23 cellular contexts compared by ENCODE assay signal in the genomic region with DNA sequence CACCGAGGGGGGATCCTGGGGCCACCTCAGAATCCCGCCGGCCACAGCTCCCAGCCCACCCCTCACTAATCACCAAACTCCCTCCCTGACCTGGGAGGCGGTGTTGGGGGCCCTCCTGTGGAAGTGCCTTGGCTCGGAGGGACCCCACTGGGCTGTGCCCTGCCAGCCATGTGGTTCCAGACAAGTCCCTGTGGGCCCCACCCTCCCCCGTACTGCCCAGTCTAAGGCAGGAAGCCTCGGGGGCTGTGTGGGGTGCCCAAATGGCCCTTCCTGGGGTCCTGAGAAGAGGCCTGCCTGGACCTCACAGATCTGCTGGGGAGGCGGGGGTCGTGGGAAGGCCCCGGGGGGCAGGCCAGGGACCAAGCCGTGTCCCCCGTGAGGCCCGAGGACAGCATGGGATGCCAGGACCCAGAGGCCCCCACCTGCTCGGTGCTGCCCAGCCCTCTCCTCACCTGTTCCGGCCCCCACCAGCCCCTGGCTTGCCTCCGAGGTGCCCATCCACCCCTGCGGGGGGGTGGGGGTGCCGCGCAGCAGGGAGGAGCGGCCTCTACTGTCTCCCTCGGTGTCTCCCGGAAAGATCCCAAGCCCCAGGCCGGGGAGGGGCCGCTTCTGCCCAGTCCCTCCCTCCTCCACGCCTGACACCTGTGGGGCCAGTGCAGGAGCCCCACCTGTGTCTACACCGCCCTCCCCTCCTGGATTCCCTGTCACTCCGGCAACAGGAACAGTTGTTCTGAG. TPM values are rescaled to one million over a fixed set of nuclear protein-coding genes. Genes with fewer than 3 reads are reported as not detected.
DNase-seq lines count a peak whose midpoint lies in the region; ATAC-seq and TF ChIP-seq lines count a peak whose summit lies in the region.
"Had no signal": no experiment of that assay in that cellular context is flagged by ENCODE, and none has a peak within 500 bp of the region (broad histone marks: within the 10 kb centered on the region; RNA-seq: fewer than 3 reads in every experiment).

No MANE protein-coding gene starts in this region.

- H3K36me3 Mint-ChIP-seq in endodermal cell (ENCODE audit: low read depth): no peaks in the 10 kb centered on the region
- H3K36me3 Mint-ChIP-seq in stimulated activated memory B cell treated with anti-CD40 and anti-IgM and Interleukin-4, amounts not matched to agents 10 μg/mL and 1 μg/mL and 100 μg/mL, for 72 hours: peaks cover 1% of the 10 kb centered on the region
- no peaks in the 10 kb centered on the region for H3K36me3 Mint-ChIP-seq in activated T-helper 2 cell treated with anti-CD3 and anti-CD28 coated beads, Interferon-gamma antibody, Interleukin-2, Interleukin-4, amounts not matched to agents 10 μg/mL and 5 μg/mL and 100 μg/mL, durations not matched to agents 14 hours and 24 hours and 36 hours (ENCODE audit: low read depth)
- H3K36me3 Mint-ChIP-seq: mesothelial cell of epicardium; natural killer cell treated with Interleukin-12 subunit alpha and Interleukin-12 subunit beta and Interleukin-15 and Interleukin-18, amount 100 ng/mL, for 72 hours had no signal

- TF ChIP-seq CTCF in endodermal cell (conservative IDR thresholded peaks at IDR 0.05): no peak

- H3K27me3 ChIP-seq in endodermal cell (ENCODE audit: control insufficient read depth, insufficient read depth, low read length, poor library complexity, severe bottlenecking): no peaks in the 10 kb centered on the region
- H3K27me3 ChIP-seq: BE2C had no signal

- no peak for TF ChIP-seq POLR2A in erythroblast (IDR thresholded peaks at IDR 0.05; ENCODE audit: low read length)

- no peaks in the 10 kb centered on the region for H3K36me3 ChIP-seq in endodermal cell (ENCODE audit: control insufficient read depth, insufficient read depth, low read length)
- H3K36me3 ChIP-seq: BE2C had no signal

- DNase-seq in NCI-H2171 treated with DMSO at 0.1 percent for 48 hours (lab: John Stamatoyannopoulos, UW) (peak; percentile 21), NCI-H2171 (lab: John Stamatoyannopoulos, UW) (no peak), NCI-H187 treated with DMSO at 0.1 percent for 48 hours (lab: John Stamatoyannopoulos, UW) (peak; percentile 19), endodermal cell (peak; percentile 57), erythroblast (lab: John Stamatoyannopoulos, UW) (no peak)
- no peak for DNase-seq in activated T-helper 2 cell treated with anti-CD3 and anti-CD28 coated beads, Interferon-gamma antibody, Interleukin-2, Interleukin-4, amounts not matched to agents 10 μg/mL and 5 μg/mL and 100 μg/mL, durations not matched to agents 14 hours and 24 hours and 36 hours (ENCODE audit: low spot score)
- DNase-seq in NK-92 treated with Interleukin-12 subunit alpha and Interleukin-12 subunit beta, amount 100 ng/mL, for 24 hours (lab: John Stamatoyannopoulos, UW): no peak
- DNase-seq: activated CD4-positive, alpha-beta T cell treated with anti-CD3 and anti-CD28 coated beads for 4 hours; activated naive CD4-positive, alpha-beta T cell treated with anti-CD3 and anti-CD28 coated beads for 36 hours; activated T-cell treated with anti-CD3 and anti-CD28 coated beads, Interleukin-2, amount 50 U/mL, for 24 hours; amygdala; BE2C; stimulated activated CD8-positive, alpha-beta memory T cell treated with anti-CD3 and anti-CD28 coated beads, Interleukin-4, amount 100 ng/mL, for 48 hours; T-helper 2 cell had no signal

- H3K27me3 Mint-ChIP-seq in endodermal cell (ENCODE audit: insufficient read depth): no peaks in the 10 kb centered on the region
- H3K27me3 Mint-ChIP-seq in stimulated activated memory B cell treated with anti-CD40 and anti-IgM and Interleukin-4, amounts not matched to agents 10 μg/mL and 1 μg/mL and 100 μg/mL, for 72 hours: peaks cover 76% of the 10 kb centered on the region
- H3K27me3 Mint-ChIP-seq in activated T-helper 2 cell treated with anti-CD3 and anti-CD28 coated beads, Interferon-gamma antibody, Interleukin-2, Interleukin-4, amounts not matched to agents 10 μg/mL and 5 μg/mL and 100 μg/mL, durations not matched to agents 14 hours and 24 hours and 36 hours (ENCODE audit: low read depth): peaks cover 7% of the 10 kb centered on the region

- no peak overlapping the region for H3K27ac Mint-ChIP-seq in endodermal cell
- H3K27ac Mint-ChIP-seq in stimulated activated memory B cell treated with anti-CD40 and anti-IgM and Interleukin-4, amounts not matched to agents 10 μg/mL and 1 μg/mL and 100 μg/mL, for 72 hours: no peak overlapping the region
- H3K27ac Mint-ChIP-seq in activated T-helper 2 cell treated with anti-CD3 and anti-CD28 coated beads, Interferon-gamma antibody, Interleukin-2, Interleukin-4, amounts not matched to agents 10 μg/mL and 5 μg/mL and 100 μg/mL, durations not matched to agents 14 hours and 24 hours and 36 hours: no peak overlapping the region
- H3K27ac Mint-ChIP-seq: activated naive CD4-positive, alpha-beta T cell treated with anti-CD3 and anti-CD28 coated beads for 36 hours; activated T-cell treated with anti-CD3 and anti-CD28 coated beads, Interleukin-2, amount 50 U/mL, for 24 hours; mesothelial cell of epicardium; natural killer cell treated with Interleukin-12 subunit alpha and Interleukin-12 subunit beta and Interleukin-15 and Interleukin-18, amount 100 ng/mL, for 72 hours had no signal

- no peak overlapping the region for H3K27ac ChIP-seq in endodermal cell (ENCODE audit: low read depth, low read length)
- H3K27ac ChIP-seq: coronary artery had no signal

- intact Hi-C loops in activated T-helper 2 cell treated with anti-CD3 and anti-CD28 coated beads, Interferon-gamma antibody, Interleukin-2, Interleukin-4, amounts not matched to agents 10 μg/mL and 5 μg/mL and 100 μg/mL, durations not matched to agents 14 hours and 24 hours and 36 hours (cut with micrococcal nuclease): no loop called here

- WGBS in endodermal cell (ENCODE audit: insufficient coverage in 1 of 2, insufficient read length in 1 of 2), 2 experiments: 86 to 90% methylated on average over 4 to 27 of the region's 27 CpGs

- peaks cover 8% of the 10 kb centered on the region for H3K4me1 ChIP-seq in endodermal cell (ENCODE audit: control insufficient read depth, insufficient read depth, low read length)
- H3K4me1 ChIP-seq: BE2C had no signal

- H3K9ac ChIP-seq in endodermal cell (ENCODE audit: extremely low read depth, low read length, poor library complexity, severe bottlenecking): no peak overlapping the region

- ATAC-seq in stimulated activated memory B cell treated with anti-CD40 and anti-IgM and Interleukin-4, amounts not matched to agents 10 μg/mL and 1 μg/mL and 100 μg/mL, for 72 hours: peak; percentile 14
- ATAC-seq: natural killer cell treated with Interleukin-12 subunit alpha and Interleukin-12 subunit beta and Interleukin-15 and Interleukin-18, amount 100 ng/mL, for 72 hours had no signal

- no peaks in the 10 kb centered on the region for H3K9me3 ChIP-seq in endodermal cell (ENCODE audit: control insufficient read depth, low read length)
- H3K9me3 ChIP-seq: BE2C had no signal

- no peaks in the 10 kb centered on the region for H3K9me3 Mint-ChIP-seq in endodermal cell
- no peaks in the 10 kb centered on the region for H3K9me3 Mint-ChIP-seq in stimulated activated memory B cell treated with anti-CD40 and anti-IgM and Interleukin-4, amounts not matched to agents 10 μg/mL and 1 μg/mL and 100 μg/mL, for 72 hours
- H3K9me3 Mint-ChIP-seq in activated T-helper 2 cell treated with anti-CD3 and anti-CD28 coated beads, Interferon-gamma antibody, Interleukin-2, Interleukin-4, amounts not matched to agents 10 μg/mL and 5 μg/mL and 100 μg/mL, durations not matched to agents 14 hours and 24 hours and 36 hours: no peaks in the 10 kb centered on the region
- H3K9me3 Mint-ChIP-seq: activated naive CD4-positive, alpha-beta T cell treated with anti-CD3 and anti-CD28 coated beads for 36 hours; activated T-cell treated with anti-CD3 and anti-CD28 coated beads, Interleukin-2, amount 50 U/mL, for 24 hours; mesothelial cell of epicardium; natural killer cell treated with Interleukin-12 subunit alpha and Interleukin-12 subunit beta and Interleukin-15 and Interleukin-18, amount 100 ng/mL, for 72 hours had no signal

- no peak overlapping the region for H3K4me3 ChIP-seq in endodermal cell (ENCODE audit: low read length)
- H3K4me3 ChIP-seq: coronary artery had no signal

- peaks cover 17% of the 10 kb centered on the region for H3K4me1 Mint-ChIP-seq in endodermal cell
- peaks cover 10% of the 10 kb centered on the region for H3K4me1 Mint-ChIP-seq in stimulated activated memory B cell treated with anti-CD40 and anti-IgM and Interleukin-4, amounts not matched to agents 10 μg/mL and 1 μg/mL and 100 μg/mL, for 72 hours
- no peaks in the 10 kb centered on the region for H3K4me1 Mint-ChIP-seq in activated T-helper 2 cell treated with anti-CD3 and anti-CD28 coated beads, Interferon-gamma antibody, Interleukin-2, Interleukin-4, amounts not matched to agents 10 μg/mL and 5 μg/mL and 100 μg/mL, durations not matched to agents 14 hours and 24 hours and 36 hours (ENCODE audit: low read depth)

- H3K4me3 Mint-ChIP-seq in endodermal cell: no peak overlapping the region
- H3K4me3 Mint-ChIP-seq in stimulated activated memory B cell treated with anti-CD40 and anti-IgM and Interleukin-4, amounts not matched to agents 10 μg/mL and 1 μg/mL and 100 μg/mL, for 72 hours: no peak overlapping the region
- no peak overlapping the region for H3K4me3 Mint-ChIP-seq in activated T-helper 2 cell treated with anti-CD3 and anti-CD28 coated beads, Interferon-gamma antibody, Interleukin-2, Interleukin-4, amounts not matched to agents 10 μg/mL and 5 μg/mL and 100 μg/mL, durations not matched to agents 14 hours and 24 hours and 36 hours (ENCODE audit: low read depth)
- H3K4me3 Mint-ChIP-seq: activated naive CD4-positive, alpha-beta T cell treated with anti-CD3 and anti-CD28 coated beads for 36 hours; activated T-cell treated with anti-CD3 and anti-CD28 coated beads, Interleukin-2, amount 50 U/mL, for 24 hours; mesothelial cell of epicardium; natural killer cell treated with Interleukin-12 subunit alpha and Interleukin-12 subunit beta and Interleukin-15 and Interleukin-18, amount 100 ng/mL, for 72 hours had no signal

RNA-seq across cellular contexts. Expression of a gene that starts 9.3 kb away (rescaled TPM):
- 1 to 10 TPM; 5.0 to 8.4 TPM for total RNA-seq in endodermal cell
- polyA plus RNA-seq in endodermal cell (2013, experiment 1 of 2): 2.5 TPM
- polyA plus RNA-seq in endodermal cell (2013, experiment 2 of 2): 3.9 TPM
- 0.09 TPM in 1 of 2 replicates, not detected in the other for total RNA-seq in activated T-helper 2 cell treated with anti-CD3 and anti-CD28 coated beads, Interferon-gamma antibody, Interleukin-2, Interleukin-4, amounts not matched to agents 10 μg/mL and 5 μg/mL and 100 μg/mL, durations not matched to agents 14 hours and 24 hours and 36 hours
- total RNA-seq: activated naive CD4-positive, alpha-beta T cell treated with anti-CD3 and anti-CD28 coated beads for 36 hours; liver; natural killer cell treated with Interleukin-12 subunit alpha and Interleukin-12 subunit beta and Interleukin-15 and Interleukin-18, amount 100 ng/mL, for 72 hours; sciatic nerve had no signal
- polyA plus RNA-seq: liver, urinary bladder had no signal

RNA-seq across cellular contexts. Expression of a gene that starts 14.3 kb away (rescaled TPM):
- total RNA-seq in endodermal cell: 10 to 100 TPM; 30.5 to 32.0 TPM
- 26.0 TPM for polyA plus RNA-seq in endodermal cell (2013, experiment 1 of 2)
- 23.2 TPM for polyA plus RNA-seq in endodermal cell (2013, experiment 2 of 2)
- 46.9 and 49.9 TPM in 2 replicates for total RNA-seq in activated T-helper 2 cell treated with anti-CD3 and anti-CD28 coated beads, Interferon-gamma antibody, Interleukin-2, Interleukin-4, amounts not matched to agents 10 μg/mL and 5 μg/mL and 100 μg/mL, durations not matched to agents 14 hours and 24 hours and 36 hours

RNA-seq across cellular contexts. Expression of a gene that starts 25.4 kb away (rescaled TPM):
- 100 to 1,000 TPM in 1 of 2 donors, 10 to 100 TPM in 1; 88.5 to 101 TPM for total RNA-seq in endodermal cell
- polyA plus RNA-seq in endodermal cell (2013, experiment 1 of 2): 42.5 TPM
- polyA plus RNA-seq in endodermal cell (2013, experiment 2 of 2): 36.6 TPM
- 102 and 106 TPM in 2 replicates for total RNA-seq in activated T-helper 2 cell treated with anti-CD3 and anti-CD28 coated beads, Interferon-gamma antibody, Interleukin-2, Interleukin-4, amounts not matched to agents 10 μg/mL and 5 μg/mL and 100 μg/mL, durations not matched to agents 14 hours and 24 hours and 36 hours

RNA-seq across cellular contexts. Expression of a gene that starts 43.1 kb away (rescaled TPM):
- total RNA-seq in endodermal cell: 10 to 100 TPM; 20.5 to 33.6 TPM
- polyA plus RNA-seq in endodermal cell (2013, experiment 1 of 2): 16.4 TPM
- polyA plus RNA-seq in endodermal cell (2013, experiment 2 of 2): 17.2 TPM
- 65.4 and 67.4 TPM in 2 replicates for total RNA-seq in activated T-helper 2 cell treated with anti-CD3 and anti-CD28 coated beads, Interferon-gamma antibody, Interleukin-2, Interleukin-4, amounts not matched to agents 10 μg/mL and 5 μg/mL and 100 μg/mL, durations not matched to agents 14 hours and 24 hours and 36 hours

RNA-seq across cellular contexts. Expression of a gene that starts 57.9 kb away (rescaled TPM):
- under 1 TPM in 1 of 2 donors, not detected in 1; 0.18 TPM for total RNA-seq in endodermal cell
- not detected for polyA plus RNA-seq in endodermal cell (2013, experiment 1 of 2)
- 0.12 TPM for polyA plus RNA-seq in endodermal cell (2013, experiment 2 of 2)
- total RNA-seq in activated T-helper 2 cell treated with anti-CD3 and anti-CD28 coated beads, Interferon-gamma antibody, Interleukin-2, Interleukin-4, amounts not matched to agents 10 μg/mL and 5 μg/mL and 100 μg/mL, durations not matched to agents 14 hours and 24 hours and 36 hours: 0.11 and 0.14 TPM in 2 replicates
- total RNA-seq: activated CD8-positive, alpha-beta memory T cell treated with anti-CD3 and anti-CD28 coated beads for 36 hours; activated naive CD4-positive, alpha-beta T cell treated with anti-CD3 and anti-CD28 coated beads for 36 hours; RPMI7951; urinary bladder had no signal

Comparison
In these comparisons a context has a peak if more than half of its experiments do, and no peak if none do; other contexts are left out.
1. DNase-seq: peak in NCI-H2171 treated with DMSO at 0.1 percent for 48 hours (single experiment), NCI-H187 treated with DMSO at 0.1 percent for 48 hours (single experiment) and endodermal cell (single experiment); none in NCI-H2171 (single experiment), activated T-helper 2 cell treated with anti-CD3 and anti-CD28 coated beads, Interferon-gamma antibody, Interleukin-2, Interleukin-4, amounts not matched to agents 10 μg/mL and 5 μg/mL and 100 μg/mL, durations not matched to agents 14 hours and 24 hours and 36 hours (single experiment), NK-92 treated with Interleukin-12 subunit alpha and Interleukin-12 subunit beta, amount 100 ng/mL, for 24 hours (single experiment) and erythroblast (0 of 2).